ENCODE assay signal across 25 cellular contexts in genomic region chr22:43390166-43390565, GRCh38. TPM values are rescaled to one million over a fixed set of nuclear protein-coding genes. Genes with fewer than 3 reads are reported as not detected.
DNase-seq lines count a peak whose midpoint lies in the region; ATAC-seq, FAIRE-seq and TF ChIP-seq lines count a peak whose summit lies in the region.
"Had no signal": no experiment of that assay in that cellular context is flagged by ENCODE, and none has a peak within 500 bp of the region (broad histone marks: within the 10 kb centered on the region; RNA-seq: fewer than 3 reads in every experiment).

No MANE protein-coding gene starts in this region.

- H3K9ac ChIP-seq in K562 (ENCODE audit: insufficient read depth in 1 of 2, low read depth in 2 of 2, low read length in 2 of 2), result no peak overlapping the region
- no peak overlapping the region for H3K9ac ChIP-seq in liver (ENCODE audit: low read depth in 1 of 2, low read length in 2 of 2)
- H3K9ac ChIP-seq: BLaER1 treated with 17β-estradiol and CSF1 and Interleukin-3, amounts not matched to agents 10 nM and 100 nM; GM23248 had no signal

- H3K4me2 ChIP-seq in K562 (ENCODE audit: insufficient read depth, low read length), result no peak overlapping the region
- H3K4me2 ChIP-seq in osteoblast (ENCODE audit: insufficient read depth, low read length), result no peak overlapping the region
- H3K4me2 ChIP-seq: A549; BLaER1 treated with 17β-estradiol and CSF1 and Interleukin-3, amounts not matched to agents 10 nM and 100 nM had no signal

- H4K20me1 ChIP-seq in K562 (replicated peaks; ENCODE audit: control insufficient read depth, insufficient read depth, low read length) (no peaks in the 10 kb centered on the region), osteoblast (ENCODE audit: insufficient read depth, low read length) (no peaks in the 10 kb centered on the region)

- no peak for TF ChIP-seq CTCF in K562 (IDR thresholded peaks at IDR 0.05 in 2 of 3, conservative IDR thresholded peaks at IDR 0.05 in 1 of 3; ENCODE audit: insufficient read depth in 2 of 3, low read depth in 1 of 3, low read length in 3 of 3)
- TF ChIP-seq CTCF in liver (IDR thresholded peaks at IDR 0.05; ENCODE audit: low read depth, low read length, missing input control), result no peak
- TF ChIP-seq CTCF in osteoblast (IDR thresholded peaks at IDR 0.05; ENCODE audit: extremely low read depth, low read depth, low read length), result no peak
- no peak for TF ChIP-seq CTCF in D721Med (IDR thresholded peaks at IDR 0.05; ENCODE audit: insufficient read depth, missing control alignments)

- in situ Hi-C loops in K562 (cut with MboI), result loop anchor here (10.0 kb wide), 1 partner anchor 1235 kb away; no protein-coding TSS in a partner anchor

- H2AFZ ChIP-seq in K562 (ENCODE audit: low read depth, low read length), result no peak overlapping the region
- H2AFZ ChIP-seq in osteoblast (ENCODE audit: low read length), result no peak overlapping the region
- H2AFZ ChIP-seq: GM23248 had no signal

- DNase-seq in activated naive CD4-positive, alpha-beta T cell treated with anti-CD3 and anti-CD28 coated beads, Interleukin-2, amount 10 ng/mL, durations not matched to agents 7 days and 5 days, result peak; percentile 5
- DNase-seq in activated naive CD4-positive, alpha-beta T cell treated with anti-CD3 and anti-CD28 coated beads, Interleukin-2, amount 50 U/mL, for 72 hours (ENCODE audit: low spot score in 2 of 2), result no peak
- DNase-seq in K562 (ENCODE audit: extremely low read depth in 1 of 4, low spot score in 3 of 4) (no peak), osteoblast (ENCODE audit: insufficient read length, low spot score, missing footprints) (peak; percentile 48), D721Med (ENCODE audit: insufficient read length, low spot score) (no peak)
- DNase-seq: 8988T; ACHN; AML-193; BE2C; CD4-positive, alpha-beta T cell; CD8-positive, alpha-beta memory T cell; DMS53; DND-41; GM23248; HCEC 1CT had no signal

- intact Hi-C loops in K562 (cut with micrococcal nuclease), result no loop called here

- TF ChIP-seq POLR2A in K562 (conservative IDR thresholded peaks at IDR 0.05) (no peak), GM18505 (IDR thresholded peaks at IDR 0.05; ENCODE audit: borderline replicate concordance, extremely low read depth, insufficient read depth, insufficient read length) (no peak)

- no peak overlapping the region for H3K4me3 Mint-ChIP-seq in activated naive CD4-positive, alpha-beta T cell treated with anti-CD3 and anti-CD28 coated beads, Interleukin-2, amount 10 ng/mL, durations not matched to agents 7 days and 5 days
- H3K4me3 Mint-ChIP-seq: CD14-positive monocyte; CD4-positive, alpha-beta T cell; CD8-positive, alpha-beta memory T cell had no signal

- no peak for ATAC-seq in activated naive CD4-positive, alpha-beta T cell treated with anti-CD3 and anti-CD28 coated beads, Interleukin-2, amount 50 U/mL, for 72 hours
- no peak for ATAC-seq in K562
- ATAC-seq in SK-N-SH treated with all-trans-retinoic acid at 6 μM for 48 hours, result no peak
- ATAC-seq in GM18505 (IDR thresholded peaks at IDR 0.05; ENCODE audit: unreplicated experiment), result no peak
- ATAC-seq: A549 had no signal

- 0% methylated on average over 2 of the region's 3 CpGs for WGBS in K562 (ENCODE audit: insufficient coverage, low coverage, missing lambda C conversion rate)
- 95% methylated on average over 3 of the region's 3 CpGs for WGBS in liver

- TF ChIP-seq EP300 in K562 (IDR thresholded peaks at IDR 0.05; ENCODE audit: low read length), result no peak

- FAIRE-seq in K562 (lab: Jason Lieb, UNC), result no peak
- FAIRE-seq in D721Med (lab: Jason Lieb, UNC), result no peak
- FAIRE-seq: A549, G401.6, GM12892, GM19239, H1 had no signal

- POLR2A ChIA-PET in K562 (lab: Yijun Ruan, JAX), result interaction anchor here (0.6 kb wide), 1 partner anchor 120 kb away, joined by 4 read pairs; no protein-coding TSS in a partner anchor

- H3K36me3 ChIP-seq in K562 (ENCODE audit: control insufficient read depth, insufficient read depth, low read length), result no peaks in the 10 kb centered on the region
- no peaks in the 10 kb centered on the region for H3K36me3 ChIP-seq in liver (ENCODE audit: control insufficient read depth in 4 of 4, insufficient read depth in 3 of 4, low read depth in 1 of 4, low read length in 3 of 4)
- H3K36me3 ChIP-seq in osteoblast (ENCODE audit: insufficient read depth, low read length), result no peaks in the 10 kb centered on the region
- H3K36me3 ChIP-seq: BE2C; BLaER1 treated with 17β-estradiol and CSF1 and Interleukin-3, amounts not matched to agents 10 nM and 100 nM had no signal

- no TSS peak for BruUV-seq in K562 (replicated peaks; lab: Mats Ljungman, UMichigan)

- peaks cover 4% of the 10 kb centered on the region for H3K4me1 Mint-ChIP-seq in activated naive CD4-positive, alpha-beta T cell treated with anti-CD3 and anti-CD28 coated beads, Interleukin-2, amount 10 ng/mL, durations not matched to agents 7 days and 5 days

- H3K9me1 ChIP-seq in K562 (ENCODE audit: control insufficient read depth, insufficient read depth, low read length), result no peaks in the 10 kb centered on the region

- no peak overlapping the region for H3K27ac Mint-ChIP-seq in activated naive CD4-positive, alpha-beta T cell treated with anti-CD3 and anti-CD28 coated beads, Interleukin-2, amount 10 ng/mL, durations not matched to agents 7 days and 5 days
- no peak overlapping the region for H3K27ac Mint-ChIP-seq in activated naive CD4-positive, alpha-beta T cell treated with anti-CD3 and anti-CD28 coated beads, Interleukin-2, amount 50 U/mL, for 72 hours
- H3K27ac Mint-ChIP-seq: CD14-positive monocyte; CD4-positive, alpha-beta T cell; CD8-positive, alpha-beta memory T cell had no signal

- H3K27me3 Mint-ChIP-seq in activated naive CD4-positive, alpha-beta T cell treated with anti-CD3 and anti-CD28 coated beads, Interleukin-2, amount 10 ng/mL, durations not matched to agents 7 days and 5 days, result peaks cover 38% of the 10 kb centered on the region

- no peaks in the 10 kb centered on the region; a peak in 1 of 5 replicates for H3K27me3 ChIP-seq in K562 (ENCODE audit: control insufficient read depth in 2 of 2, insufficient read depth in 2 of 2, low read length in 2 of 2)
- no peaks in the 10 kb centered on the region for H3K27me3 ChIP-seq in liver (ENCODE audit: control insufficient read depth in 4 of 4, insufficient read depth in 4 of 4, low read length in 3 of 4)
- peaks cover 8% of the 10 kb centered on the region for H3K27me3 ChIP-seq in osteoblast (ENCODE audit: insufficient read depth, low read length)
- H3K27me3 ChIP-seq: BLaER1 treated with 17β-estradiol and CSF1 and Interleukin-3, amounts not matched to agents 10 nM and 100 nM had no signal

- H3K27ac ChIP-seq in K562 (ENCODE audit: extremely low read depth, low read depth, low read length), result no peak overlapping the region
- H3K27ac ChIP-seq in liver (ENCODE audit: low read depth in 1 of 2, low read length in 2 of 2), result peak overlapping the region; percentile 69 to 86
- no peak overlapping the region for H3K27ac ChIP-seq in osteoblast (ENCODE audit: low read depth, low read length)
- H3K27ac ChIP-seq: A549; BLaER1 treated with 17β-estradiol and CSF1 and Interleukin-3, amounts not matched to agents 10 nM and 100 nM; GM23248 had no signal

- TF ChIP-seq RAD21 in K562 (CRISPR knock-in tag; conservative IDR thresholded peaks at IDR 0.05 in 1 of 2, IDR thresholded peaks at IDR 0.05 in 1 of 2), result no peak
- no peak for TF ChIP-seq RAD21 in liver (IDR thresholded peaks at IDR 0.05)

- H3K36me3 Mint-ChIP-seq in activated naive CD4-positive, alpha-beta T cell treated with anti-CD3 and anti-CD28 coated beads, Interleukin-2, amount 10 ng/mL, durations not matched to agents 7 days and 5 days, result no peaks in the 10 kb centered on the region
- no peaks in the 10 kb centered on the region for H3K36me3 Mint-ChIP-seq in activated naive CD4-positive, alpha-beta T cell treated with anti-CD3 and anti-CD28 coated beads, Interleukin-2, amount 50 U/mL, for 72 hours
- H3K36me3 Mint-ChIP-seq: CD14-positive monocyte; CD8-positive, alpha-beta memory T cell had no signal

- H3K79me2 ChIP-seq in K562 (ENCODE audit: control insufficient read depth, insufficient read depth, low read length) (no peaks in the 10 kb centered on the region), osteoblast (ENCODE audit: insufficient read depth, low read length) (no peaks in the 10 kb centered on the region)

- H3K4me1 ChIP-seq in K562 (replicated peaks in 1 of 2; ENCODE audit: control insufficient read depth in 2 of 2, insufficient read depth in 2 of 2, low read length in 2 of 2) (peaks cover 0 to 8% of the 10 kb centered on the region in 2 experiments; a peak in 2 of 5 replicates), liver (ENCODE audit: control insufficient read depth in 4 of 4, insufficient read depth in 4 of 4, low read length in 3 of 4) (peaks cover 6 to 32% (median 22%) of the 10 kb centered on the region in 4 donors), osteoblast (ENCODE audit: insufficient read depth, low read length) (no peaks in the 10 kb centered on the region)
- H3K4me1 ChIP-seq: A549, BE2C had no signal

- H3K9me3 ChIP-seq in K562 (replicated peaks; ENCODE audit: control insufficient read depth, insufficient read depth, low read depth, low read length), result no peaks in the 10 kb centered on the region
- H3K9me3 ChIP-seq in liver (ENCODE audit: control insufficient read depth in 4 of 4, low read length in 3 of 4), result no peaks in the 10 kb centered on the region
- no peaks in the 10 kb centered on the region for H3K9me3 ChIP-seq in osteoblast (ENCODE audit: low read depth, low read length)
- H3K9me3 ChIP-seq: A549; BE2C; BLaER1 treated with 17β-estradiol and CSF1 and Interleukin-3, amounts not matched to agents 10 nM and 100 nM had no signal

- CTCF ChIA-PET in activated naive CD4-positive, alpha-beta T cell treated with anti-CD3 and anti-CD28 coated beads, Interleukin-2, amount 10 ng/mL, durations not matched to agents 7 days and 5 days (lab: Charles Lee), result interaction anchor here (1.2 to 7.2 kb wide), 3 partner anchors 44 to 495 kb away, joined by 3 to 62 read pairs (median 6); no protein-coding TSS in a partner anchor
- CTCF ChIA-PET in K562 (lab: Yijun Ruan, JAX; ENCODE audit: low intra/inter-chr PET ratio), result no interaction called here

- H3K4me3 ChIP-seq in K562, result no peak overlapping the region
- H3K4me3 ChIP-seq in liver (ENCODE audit: low read depth in 1 of 3, low read length in 3 of 3), result no peak overlapping the region
- no peak overlapping the region for H3K4me3 ChIP-seq in osteoblast (ENCODE audit: insufficient read depth, low read length)
- H3K4me3 ChIP-seq: A549; BLaER1 treated with 17β-estradiol and CSF1 and Interleukin-3, amounts not matched to agents 10 nM and 100 nM; GM23248 had no signal

- H3K9me3 Mint-ChIP-seq in activated naive CD4-positive, alpha-beta T cell treated with anti-CD3 and anti-CD28 coated beads, Interleukin-2, amount 10 ng/mL, durations not matched to agents 7 days and 5 days, result no peaks in the 10 kb centered on the region
- H3K9me3 Mint-ChIP-seq in activated naive CD4-positive, alpha-beta T cell treated with anti-CD3 and anti-CD28 coated beads, Interleukin-2, amount 50 U/mL, for 72 hours, result no peaks in the 10 kb centered on the region
- H3K9me3 Mint-ChIP-seq: CD14-positive monocyte; CD4-positive, alpha-beta T cell; CD8-positive, alpha-beta memory T cell had no signal

RNA-seq across cellular contexts. Expression of gene MPPED1, which starts 21.6 kb away (rescaled TPM):
- not detected for total RNA-seq in activated naive CD4-positive, alpha-beta T cell treated with anti-CD3 and anti-CD28 coated beads, Interleukin-2, amount 50 U/mL, for 72 hours
- not detected in 2 replicates for total RNA-seq in K562 (2011; cell fraction: chromatin; rRNA removed; ENCODE audit: low replicate concordance)
- not detected in 2 replicates for total RNA-seq in K562 (2011; cell fraction: nucleolus; rRNA removed)
- not detected in 2 replicates for total RNA-seq in K562 (2011; cell fraction: nucleoplasm; rRNA removed)
- not detected in 2 replicates for total RNA-seq in K562 (2014; rRNA removed)
- total RNA-seq in K562 (2014; rRNA removed; fragmentation: Illumina TruSeq; extraction: Trizol), result not detected in 2 replicates
- total RNA-seq in K562 (2015; rRNA removed; fragmentation: Illumina TruSeq; extraction: Trizol), result not detected in 2 replicates
- total RNA-seq in K562 (2021), result not detected in 2 replicates
- not detected in 2 replicates for polyA plus RNA-seq in K562 (2011; rRNA removed)
- not detected in 2 replicates for polyA plus RNA-seq in K562 (2011; cell fraction: cytosol; rRNA removed)
- polyA plus RNA-seq in K562 (2011; cell fraction: nucleus; rRNA removed), result not detected in 2 replicates
- polyA plus RNA-seq in K562 (2012), result not detected in 2 replicates
- polyA plus RNA-seq in K562 (2014; fragmentation: Illumina TruSeq; extraction: Trizol), result not detected in 2 replicates
- not detected for polyA plus RNA-seq in K562 (2014; fragmentation: Nextera tagmentation; extraction: Ambion mirVana)
- polyA plus RNA-seq in K562 (2014; rRNA removed), result not detected in 2 replicates
- polyA minus RNA-seq in K562 (2011; rRNA and poly(A)+ RNA removed), result not detected in 2 replicates
- not detected in 2 replicates for polyA minus RNA-seq in K562 (2011; cell fraction: cytosol; rRNA and poly(A)+ RNA removed)
- polyA minus RNA-seq in K562 (2011; cell fraction: nucleus; rRNA and poly(A)+ RNA removed), result not detected in 2 replicates
- total RNA-seq in liver, result 1 to 10 TPM in 1 of 2 donors, under 1 TPM in 1; 0.89 to 3.3 TPM
- 1 to 10 TPM; 4.9 to 6.5 TPM for polyA plus RNA-seq in liver
- not detected in 2 replicates for total RNA-seq in osteoblast
- total RNA-seq: CD4-positive, alpha-beta T cell; CD8-positive, alpha-beta memory T cell; GM23248 had no signal
- polyA plus RNA-seq: A549; CD14-positive monocyte; CD8-positive, alpha-beta memory T cell; GM23248 had no signal

RNA-seq across cellular contexts. Expression of gene SCUBE1, which starts 47.0 kb away (rescaled TPM):
- under 1 TPM in 1 of 2 donors, not detected in 1; 0.39 TPM for total RNA-seq in activated naive CD4-positive, alpha-beta T cell treated with anti-CD3 and anti-CD28 coated beads, Interleukin-2, amount 50 U/mL, for 72 hours
- total RNA-seq in K562 (2011; cell fraction: chromatin; rRNA removed; ENCODE audit: low replicate concordance), result 2.0 TPM in 1 of 2 replicates, not detected in the other
- total RNA-seq in K562 (2011; cell fraction: nucleolus; rRNA removed), result 0.17 and 0.66 TPM in 2 replicates
- 0.07 and 0.76 TPM in 2 replicates for total RNA-seq in K562 (2011; cell fraction: nucleoplasm; rRNA removed)
- total RNA-seq in K562 (2014; rRNA removed), result under 0.01 TPM in 1 of 2 replicates, not detected in the other
- total RNA-seq in K562 (2014; rRNA removed; fragmentation: Illumina TruSeq; extraction: Trizol), result not detected in 2 replicates
- 0.04 TPM in 1 of 2 replicates, not detected in the other for total RNA-seq in K562 (2015; rRNA removed; fragmentation: Illumina TruSeq; extraction: Trizol)
- 0.02 and 0.29 TPM in 2 replicates for total RNA-seq in K562 (2021)
- 0.01 and 0.47 TPM in 2 replicates for polyA plus RNA-seq in K562 (2011; rRNA removed)
- 0.19 and 0.27 TPM in 2 replicates for polyA plus RNA-seq in K562 (2011; cell fraction: cytosol; rRNA removed)
- 0.44 and 2.2 TPM in 2 replicates for polyA plus RNA-seq in K562 (2011; cell fraction: nucleus; rRNA removed)
- 0.04 and 0.11 TPM in 2 replicates for polyA plus RNA-seq in K562 (2012)
- 0.03 TPM in 1 of 2 replicates, not detected in the other for polyA plus RNA-seq in K562 (2014; fragmentation: Illumina TruSeq; extraction: Trizol)
- polyA plus RNA-seq in K562 (2014; fragmentation: Nextera tagmentation; extraction: Ambion mirVana), result not detected
- not detected in 2 replicates for polyA plus RNA-seq in K562 (2014; rRNA removed)
- polyA minus RNA-seq in K562 (2011; rRNA and poly(A)+ RNA removed), result 0.24 and 0.70 TPM in 2 replicates
- polyA minus RNA-seq in K562 (2011; cell fraction: cytosol; rRNA and poly(A)+ RNA removed), result 0.76 TPM in 1 of 2 replicates, not detected in the other
- polyA minus RNA-seq in K562 (2011; cell fraction: nucleus; rRNA and poly(A)+ RNA removed), result 0.33 and 0.40 TPM in 2 replicates
- total RNA-seq in liver, result under 1 TPM in 1 of 2 donors, not detected in 1; 0.08 TPM
- polyA plus RNA-seq in liver, result under 1 TPM; 0.07 to 0.46 TPM
- total RNA-seq in osteoblast, result 2.1 and 2.2 TPM in 2 replicates
- total RNA-seq: CD4-positive, alpha-beta T cell; GM23248 had no signal
- polyA plus RNA-seq: CD8-positive, alpha-beta memory T cell; GM23248 had no signal

Comparison
In these comparisons a context has a peak if more than half of its experiments do, and no peak if none do; other contexts are left out.
1. DNase-seq: peak in activated naive CD4-positive, alpha-beta T cell treated with anti-CD3 and anti-CD28 coated beads, Interleukin-2, amount 10 ng/mL, durations not matched to agents 7 days and 5 days (single experiment) and osteoblast (single experiment); none in activated naive CD4-positive, alpha-beta T cell treated with anti-CD3 and anti-CD28 coated beads, Interleukin-2, amount 50 U/mL, for 72 hours (0 of 2), K562 (0 of 4) and D721Med (single experiment).
2. H3K27ac ChIP-seq: peak in liver (2 of 2); none in K562 (single experiment) and osteoblast (single experiment).